ENCODE assay signal across 22 cellular contexts in the genomic region with DNA sequence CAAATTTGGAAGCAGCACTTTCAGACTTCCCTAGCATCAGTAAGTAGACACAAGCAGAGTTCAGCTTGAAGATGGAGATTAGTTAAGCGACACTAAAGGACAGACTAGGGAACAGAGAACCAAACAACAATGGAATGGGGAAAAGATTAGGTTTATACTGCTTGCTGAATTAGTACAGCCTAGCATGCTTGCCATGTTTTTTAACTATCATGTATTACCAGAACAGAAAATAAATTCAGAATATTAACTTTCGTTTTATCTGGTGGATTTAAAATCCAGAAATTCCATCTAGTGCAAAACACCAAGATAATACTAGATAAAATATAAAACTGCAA.
"Had no signal": no experiment of that assay in that cellular context is flagged by ENCODE, and none has a peak within 500 bp of the region (broad histone marks: within the 10 kb centered on the region; RNA-seq: fewer than 3 reads in every experiment).

No MANE protein-coding gene starts in this region.

- H3K4me3 ChIP-seq: heart left ventricle, lower lobe of right lung, neural progenitor cell, prostate gland, spleen, testis, upper lobe of left lung had no signal

- H3K4me1 ChIP-seq: heart left ventricle, lower lobe of right lung, prostate gland, spleen, testis, upper lobe of left lung had no signal

- H3K9ac ChIP-seq: neural progenitor cell had no signal

- ATAC-seq: activated CD8-positive, alpha-beta T cell treated with anti-CD3 and anti-CD28 coated beads, Interleukin-2, amount 10 ng/mL, durations not matched to agents 7 days and 5 days; heart left ventricle; left cardiac atrium; lower lobe of right lung had no signal

- H3K36me3 ChIP-seq: heart left ventricle, lower lobe of right lung, neural progenitor cell, prostate gland, spleen, upper lobe of left lung had no signal

- H3K27me3 Mint-ChIP-seq: activated naive CD4-positive, alpha-beta T cell treated with anti-CD3 and anti-CD28 coated beads, Interleukin-2, amount 50 U/mL, for 24 hours; dendritic cell treated with granulocyte-macrophage colony-stimulating factor and Interleukin-4, amounts not matched to agents 40 ng/mL and 50 ng/mL, for 4 days; naive B cell had no signal

- H3K27ac Mint-ChIP-seq: activated CD8-positive, alpha-beta T cell treated with anti-CD3 and anti-CD28 coated beads, Interleukin-2, amount 10 ng/mL, durations not matched to agents 7 days and 5 days; activated naive CD4-positive, alpha-beta T cell treated with anti-CD3 and anti-CD28 coated beads, Interleukin-2, amount 50 U/mL, for 24 hours; dendritic cell treated with granulocyte-macrophage colony-stimulating factor and Interleukin-4, amounts not matched to agents 40 ng/mL and 50 ng/mL, for 4 days; neural progenitor cell had no signal

- H3K27me3 ChIP-seq: heart left ventricle, neural progenitor cell, spleen, testis, upper lobe of left lung had no signal

- H3K27ac ChIP-seq: heart left ventricle, lower lobe of right lung, neural progenitor cell, prostate gland, spleen, testis, upper lobe of left lung had no signal

- DNase-seq: activated CD4-positive, alpha-beta T cell treated with anti-CD3 and anti-CD28 coated beads for 1 hour; activated CD4-positive, alpha-beta T cell treated with anti-CD3 and anti-CD28 coated beads, Interleukin-2, amount 50 U/mL, for 1 hour; activated CD8-positive, alpha-beta T cell treated with anti-CD3 and anti-CD28 coated beads, Interleukin-2, amount 10 ng/mL, durations not matched to agents 7 days and 5 days; activated gamma-delta T cell treated with Interleukin-2 at 50 U/mL for 16 hours; anterior cingulate cortex; effector CD4-positive, alpha-beta T cell; heart left ventricle; islet precursor cell; left cardiac atrium; lower lobe of right lung; mesendoderm; naive B cell; spleen; stimulated activated CD4-positive, alpha-beta T cell treated with anti-CD3 and anti-CD28 coated beads, Interleukin-4, amount 100 ng/mL, for 1 hour; stimulated activated naive CD4-positive, alpha-beta T cell; testis; upper lobe of left lung had no signal

- H3K9me3 ChIP-seq: heart left ventricle, lower lobe of right lung, prostate gland, testis, upper lobe of left lung had no signal

- H3K9me3 Mint-ChIP-seq: activated naive CD4-positive, alpha-beta T cell treated with anti-CD3 and anti-CD28 coated beads, Interleukin-2, amount 50 U/mL, for 24 hours; dendritic cell treated with granulocyte-macrophage colony-stimulating factor and Interleukin-4, amounts not matched to agents 40 ng/mL and 50 ng/mL, for 4 days; neural progenitor cell had no signal

- H3K36me3 Mint-ChIP-seq: activated naive CD4-positive, alpha-beta T cell treated with anti-CD3 and anti-CD28 coated beads, Interleukin-2, amount 50 U/mL, for 24 hours; brain; naive B cell; neural progenitor cell had no signal

- H3K4me1 Mint-ChIP-seq: activated naive CD4-positive, alpha-beta T cell treated with anti-CD3 and anti-CD28 coated beads, Interleukin-2, amount 50 U/mL, for 24 hours; naive B cell had no signal

- H3K4me3 Mint-ChIP-seq: activated CD8-positive, alpha-beta T cell treated with anti-CD3 and anti-CD28 coated beads, Interleukin-2, amount 10 ng/mL, durations not matched to agents 7 days and 5 days; activated naive CD4-positive, alpha-beta T cell treated with anti-CD3 and anti-CD28 coated beads, Interleukin-2, amount 50 U/mL, for 24 hours; brain; dendritic cell treated with granulocyte-macrophage colony-stimulating factor and Interleukin-4, amounts not matched to agents 40 ng/mL and 50 ng/mL, for 4 days; naive B cell; neural progenitor cell had no signal
